Comparison of ENCODE assay signal across 1 cellular context in the genomic region with DNA sequence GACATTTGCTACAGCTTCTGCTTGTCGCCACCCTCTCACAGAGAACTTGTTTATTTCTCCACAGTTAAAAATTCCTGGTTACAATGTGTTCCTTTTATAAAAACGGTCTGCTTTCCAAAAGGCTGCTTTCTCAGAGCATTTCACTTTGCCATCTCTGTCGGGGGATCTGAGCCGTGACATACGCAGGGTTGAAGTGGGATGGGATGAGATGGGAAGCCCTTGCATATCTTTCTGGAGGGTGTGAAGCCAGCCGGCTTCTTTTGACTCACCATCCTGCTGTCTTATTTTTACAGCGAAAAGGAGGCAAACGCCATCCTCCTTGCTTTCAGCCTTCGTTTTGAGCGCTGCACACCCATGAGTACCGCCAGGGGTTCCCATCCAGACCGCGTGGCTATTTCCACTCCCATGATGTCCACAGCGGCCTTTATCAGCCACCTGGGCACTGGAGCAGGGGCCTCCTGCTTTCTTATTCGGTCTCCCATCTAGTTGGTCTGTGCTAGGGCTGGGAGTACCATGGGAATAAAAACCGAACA.
TF ChIP-seq lines count a peak whose summit lies in the region.

No MANE protein-coding gene starts in this region.

TF ChIP-seq in H1, 55 proteins besides CTCF, POLR2A, EP300 and RAD21 (continued from another document):
- TF ChIP-seq, protein P1, sequence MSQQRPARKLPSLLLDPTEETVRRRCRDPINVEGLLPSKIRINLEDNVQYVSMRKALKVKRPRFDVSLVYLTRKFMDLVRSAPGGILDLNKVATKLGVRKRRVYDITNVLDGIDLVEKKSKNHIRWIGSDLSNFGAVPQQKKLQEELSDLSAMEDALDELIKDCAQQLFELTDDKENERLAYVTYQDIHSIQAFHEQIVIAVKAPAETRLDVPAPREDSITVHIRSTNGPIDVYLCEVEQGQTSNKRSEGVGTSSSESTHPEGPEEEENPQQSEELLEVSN (IDR thresholded peaks at IDR 0.05), result no peak
- TF ChIP-seq FOSL1 (IDR thresholded peaks at IDR 0.05; ENCODE audit: insufficient read depth, low read depth, low read length) (no peak), BRCA1 (IDR thresholded peaks at IDR 0.05; ENCODE audit: low read depth, low read length) (no peak), KDM5A (IDR thresholded peaks at IDR 0.05; ENCODE audit: low read length) (no peak)
- TF ChIP-seq, protein P2, sequence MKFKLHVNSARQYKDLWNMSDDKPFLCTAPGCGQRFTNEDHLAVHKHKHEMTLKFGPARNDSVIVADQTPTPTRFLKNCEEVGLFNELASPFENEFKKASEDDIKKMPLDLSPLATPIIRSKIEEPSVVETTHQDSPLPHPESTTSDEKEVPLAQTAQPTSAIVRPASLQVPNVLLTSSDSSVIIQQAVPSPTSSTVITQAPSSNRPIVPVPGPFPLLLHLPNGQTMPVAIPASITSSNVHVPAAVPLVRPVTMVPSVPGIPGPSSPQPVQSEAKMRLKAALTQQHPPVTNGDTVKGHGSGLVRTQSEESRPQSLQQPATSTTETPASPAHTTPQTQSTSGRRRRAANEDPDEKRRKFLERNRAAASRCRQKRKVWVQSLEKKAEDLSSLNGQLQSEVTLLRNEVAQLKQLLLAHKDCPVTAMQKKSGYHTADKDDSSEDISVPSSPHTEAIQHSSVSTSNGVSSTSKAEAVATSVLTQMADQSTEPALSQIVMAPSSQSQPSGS (IDR thresholded peaks at IDR 0.05; ENCODE audit: low read length), result no peak
